In genomic region chr22:41481131-41481830, GRCh38 we compare ENCODE assay signal across 10 cellular contexts. TPM values are rescaled to one million over a fixed set of nuclear protein-coding genes. Genes with fewer than 3 reads are reported as not detected.
A peak's percentile ranks its signal among the peaks of the same experiment; 100 is the strongest.
DNase-seq lines count a peak whose midpoint lies in the region; ATAC-seq, FAIRE-seq and TF ChIP-seq lines count a peak whose summit lies in the region.
"Had no signal": no experiment of that assay in that cellular context is flagged by ENCODE, and none has a peak within 500 bp of the region (broad histone marks: within the 10 kb centered on the region; RNA-seq: fewer than 3 reads in every experiment).

No MANE protein-coding gene starts in this region.

- H3K36me3 ChIP-seq in OCI-LY1 (ENCODE audit: insufficient read depth, low read length) (peaks cover 14% of the 10 kb centered on the region), neural cell (ENCODE audit: insufficient read depth, low read length) (no peaks in the 10 kb centered on the region)

- ATAC-seq in GM19452 (IDR thresholded peaks at IDR 0.05; ENCODE audit: unreplicated experiment) = no peak
- ATAC-seq in HG02884 (IDR thresholded peaks at IDR 0.05; ENCODE audit: unreplicated experiment) = no peak

- CTCF ChIA-PET in AG04450 (lab: Charles Lee) = interaction anchor here (1.0 to 4.6 kb wide), 6 partner anchors 9 to 116 kb away, joined by 3 to 40 read pairs (median 5); no protein-coding TSS in a partner anchor

- H2AFZ ChIP-seq in OCI-LY1 (ENCODE audit: low read length) (no peak overlapping the region), neural cell (ENCODE audit: low read depth, low read length) (no peak overlapping the region)

- H3K27me3 ChIP-seq in AG04450 (ENCODE audit: control insufficient read depth, insufficient read depth, low read length) (no peaks in the 10 kb centered on the region), OCI-LY1 (ENCODE audit: insufficient read depth, low read length) (no peaks in the 10 kb centered on the region), neural cell (ENCODE audit: insufficient read depth, low read depth, low read length) (no peaks in the 10 kb centered on the region)

- H3F3A ChIP-seq in OCI-LY1 (ENCODE audit: insufficient read depth, low read length) (no peaks in the 10 kb centered on the region), neural cell (ENCODE audit: insufficient read depth, low read length, poor library complexity, severe bottlenecking) (peaks cover 4% of the 10 kb centered on the region)

- peaks cover 73% of the 10 kb centered on the region for H3K4me1 ChIP-seq in OCI-LY1 (ENCODE audit: insufficient read depth, low read length, severe bottlenecking)

- no peak for TF ChIP-seq RAD21 in neural cell (conservative IDR thresholded peaks at IDR 0.05)

- peak overlapping the region; percentile 31 for H3K27ac ChIP-seq in AG04450 (ENCODE audit: low read depth, low read length)
- peak overlapping the region; percentile 68 for H3K27ac ChIP-seq in OCI-LY1 (ENCODE audit: low read depth, low read length, poor library complexity, severe bottlenecking)
- peak overlapping the region; percentile 98 for H3K27ac ChIP-seq in neural cell (ENCODE audit: low read length)

- TF ChIP-seq CTCF in AG04450 (IDR thresholded peaks at IDR 0.05; ENCODE audit: low read depth, low read length) (no peak), OCI-LY1 (IDR thresholded peaks at IDR 0.05; ENCODE audit: low read length) (no peak), fibroblast of pulmonary artery (IDR thresholded peaks at IDR 0.05; ENCODE audit: low read length, missing control alignments) (no peak), neural cell (IDR thresholded peaks at IDR 0.05; ENCODE audit: poor library complexity, severe bottlenecking) (no peak)

- H3K4me3 ChIP-seq in AG04450 (ENCODE audit: low read depth, low read length) = no peak overlapping the region
- peak overlapping the region; percentile 25 for H3K4me3 ChIP-seq in OCI-LY1 (ENCODE audit: low read depth, low read length, poor library complexity, severe bottlenecking)
- no peak overlapping the region for H3K4me3 ChIP-seq in fibroblast of pulmonary artery (replicated peaks; ENCODE audit: low read depth, low read length)
- peak overlapping the region; percentile 63 for H3K4me3 ChIP-seq in neural cell (ENCODE audit: low read length)

- no peak for TF ChIP-seq EP300 in neural cell (conservative IDR thresholded peaks at IDR 0.05; ENCODE audit: poor library complexity, severe bottlenecking)

- FAIRE-seq in GM19239 (lab: Jason Lieb, UNC) = no peak

- H3K4me2 ChIP-seq in OCI-LY1 (ENCODE audit: low read length) = peak overlapping the region; percentile 52
- peak overlapping the region; percentile 87 for H3K4me2 ChIP-seq in neural cell (ENCODE audit: low read length)

- H4K20me1 ChIP-seq in OCI-LY1 (ENCODE audit: insufficient read depth, low read length) = no peaks in the 10 kb centered on the region
- no peaks in the 10 kb centered on the region for H4K20me1 ChIP-seq in neural cell (ENCODE audit: insufficient read depth)

- H3K9me3 ChIP-seq in AG04450 (ENCODE audit: control insufficient read depth, insufficient read depth, low read length) (no peaks in the 10 kb centered on the region), OCI-LY1 (ENCODE audit: low read length) (no peaks in the 10 kb centered on the region), neural cell (ENCODE audit: low read length) (no peaks in the 10 kb centered on the region)

- H3K9me2 ChIP-seq in OCI-LY1 (ENCODE audit: low read depth, low read length) = no peaks in the 10 kb centered on the region
- H3K9me2 ChIP-seq in neural cell (ENCODE audit: insufficient read depth, low read length) = no peaks in the 10 kb centered on the region

- POLR2A ChIA-PET in AG04450 (lab: Yijun Ruan, JAX) = interaction anchor here (0.9 to 4.1 kb wide), 2 partner anchors 9 to 12 kb away, joined by 3 to 23 read pairs; partner anchors contain the start of genes ACO2 and PHF5A

- no peak for DNase-seq in AG04450 (ENCODE audit: low read depth, low spot score)
- peak; percentile 9 for DNase-seq in fibroblast of pulmonary artery (ENCODE audit: low read depth)
- no peak for DNase-seq in NCI-H2196 (lab: John Stamatoyannopoulos, UW; ENCODE audit: unreplicated experiment)
- DNase-seq in GM19239 (ENCODE audit: insufficient read length, low spot score) = no peak
- DNase-seq: activated T-cell treated with anti-CD3 and anti-CD28 coated beads, Interleukin-2, amount 50 U/mL, for 48 hours; NCI-H524 treated with DMSO at 0.1 percent for 48 hours had no signal

- H3K9ac ChIP-seq in OCI-LY1 (ENCODE audit: low read length) = peak overlapping the region; percentile 28; the same call in 1 of the 2 replicates
- peak overlapping the region; percentile 80 for H3K9ac ChIP-seq in neural cell (ENCODE audit: low read length)

- H3K79me2 ChIP-seq in OCI-LY1 (ENCODE audit: insufficient read depth, low read length) = peaks cover 63% of the 10 kb centered on the region
- peaks cover 61% of the 10 kb centered on the region for H3K79me2 ChIP-seq in neural cell (replicated peaks; ENCODE audit: insufficient read depth, low read length)

TF ChIP-seq in neural cell, 6 proteins besides CTCF, POLR2A, EP300 and RAD21:
- TF ChIP-seq SMC3 (conservative IDR thresholded peaks at IDR 0.05; ENCODE audit: poor library complexity) = no peak
- TF ChIP-seq EZH2 (IDR thresholded peaks at IDR 0.05; ENCODE audit: borderline replicate concordance, insufficient read depth, low read length, poor library complexity, severe bottlenecking) = no peak
- TF ChIP-seq REST (IDR thresholded peaks at IDR 0.05; ENCODE audit: borderline replicate concordance) = no peak
- no peak for TF ChIP-seq POLR2AphosphoS5 (IDR thresholded peaks at IDR 0.05)
- TF ChIP-seq TAF1 (IDR thresholded peaks at IDR 0.05; ENCODE audit: low read depth) = no peak
- TF ChIP-seq MXI1 (conservative IDR thresholded peaks at IDR 0.05; ENCODE audit: poor library complexity, severe bottlenecking) = no peak
TF ChIP-seq in neural cell: peak in this region for 0.

RNA-seq across cellular contexts. Expression of gene ACO2, which starts 12.4 kb away (rescaled TPM):
- 32.2 and 44.4 TPM in 2 replicates for polyA plus RNA-seq in AG04450 (2011; rRNA removed)
- polyA minus RNA-seq in AG04450 (2011; rRNA and poly(A)+ RNA removed) = 34.1 and 49.3 TPM in 2 replicates
- 72.3 and 88.2 TPM in 2 replicates for polyA plus RNA-seq in neural cell
- polyA minus RNA-seq in neural cell = 110 TPM in 2 replicates

RNA-seq across cellular contexts. Expression of gene PHF5A, which starts 12.8 kb away (rescaled TPM):
- polyA plus RNA-seq in AG04450 (2011; rRNA removed) = 47.9 and 53.8 TPM in 2 replicates
- polyA minus RNA-seq in AG04450 (2011; rRNA and poly(A)+ RNA removed) = 24.9 and 32.2 TPM in 2 replicates
- 148 and 153 TPM in 2 replicates for polyA plus RNA-seq in neural cell
- polyA minus RNA-seq in neural cell = 66.7 and 76.3 TPM in 2 replicates

RNA-seq across cellular contexts. Expression of gene TOB2, which starts 34.7 kb away (rescaled TPM):
- polyA plus RNA-seq in AG04450 (2011; rRNA removed) (25.9 and 27.0 TPM in 2 replicates), neural cell (8.2 and 9.1 TPM in 2 replicates)
- polyA minus RNA-seq in AG04450 (2011; rRNA and poly(A)+ RNA removed) = 33.8 and 40.4 TPM in 2 replicates
- 17.4 and 21.2 TPM in 2 replicates for polyA minus RNA-seq in neural cell

Comparison
In these comparisons a context has a peak if more than half of its experiments do, and no peak if none do; other contexts are left out.
1. H3K27ac ChIP-seq: peak in every context shown above with its lines; median percentile 98 in neural cell; 68 in OCI-LY1; 31 in AG04450.
2. H3K4me3 ChIP-seq: peak in OCI-LY1 (single experiment) and neural cell (single experiment); none in AG04450 (single experiment) and fibroblast of pulmonary artery (single experiment).